In the genomic region with DNA sequence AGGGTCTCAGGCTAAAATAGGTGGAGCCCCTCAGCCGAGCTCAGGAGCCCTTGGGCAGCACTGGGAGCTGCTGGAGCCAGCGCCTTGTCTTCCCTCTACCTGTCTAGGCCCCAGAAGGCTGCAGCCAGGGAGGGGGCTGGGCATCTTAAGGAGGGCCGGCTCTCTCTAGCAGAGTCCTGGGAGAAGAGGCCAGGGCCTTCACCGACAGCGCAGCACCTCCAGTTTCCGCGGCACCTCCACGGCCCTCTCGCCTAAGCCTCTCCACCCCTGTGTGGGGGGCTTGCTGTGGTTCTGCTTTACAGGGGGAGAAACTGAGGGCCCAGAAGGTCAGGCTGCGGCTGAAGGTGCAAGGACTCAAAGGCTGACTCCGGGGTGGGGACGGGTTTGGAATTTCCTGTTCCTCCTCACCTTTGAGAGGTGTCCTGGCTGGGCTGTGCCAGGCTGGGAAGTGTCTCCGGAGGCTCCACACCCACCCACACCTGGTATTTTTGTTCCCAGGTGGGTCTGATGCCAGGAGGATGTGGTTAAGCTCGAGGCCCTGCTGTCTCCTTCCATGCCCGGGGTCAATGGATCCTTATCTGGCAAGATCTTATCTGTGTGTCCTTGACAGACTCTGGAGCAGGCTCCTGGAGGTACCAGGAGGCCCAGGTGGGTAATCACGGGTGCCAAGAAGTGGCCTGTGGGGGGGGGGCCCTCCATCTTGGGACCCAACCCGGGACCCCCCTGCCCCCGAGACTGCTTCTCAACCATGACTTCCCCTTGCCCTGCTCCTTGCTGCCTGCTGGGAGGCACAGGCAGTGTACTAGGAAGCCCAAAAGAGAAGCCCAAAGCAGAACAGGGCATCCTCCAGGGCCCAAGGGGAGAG, we compare ENCODE assay signal across 10 cellular contexts.
DNase-seq lines count a peak whose midpoint lies in the region; ATAC-seq, FAIRE-seq and TF ChIP-seq lines count a peak whose summit lies in the region.
"Had no signal": no experiment of that assay in that cellular context is flagged by ENCODE, and none has a peak within 500 bp of the region (broad histone marks: within the 10 kb centered on the region; RNA-seq: fewer than 3 reads in every experiment).

No MANE protein-coding gene starts in this region.

- peak overlapping the region; percentile 55 for H3K27ac ChIP-seq in keratinocyte (ENCODE audit: control insufficient read depth, insufficient read depth, low read length)
- peak overlapping the region in 1 of 8 donors; percentile 80 for H3K27ac ChIP-seq in spleen
- no peak overlapping the region for H3K27ac ChIP-seq in CD4-positive, alpha-beta T cell (ENCODE audit: low read depth, low read length)
- H3K27ac ChIP-seq: VCaP had no signal

- H3K9me3 ChIP-seq in adipocyte (ENCODE audit: control insufficient read depth, low read length) (no peaks in the 10 kb centered on the region), keratinocyte (ENCODE audit: control insufficient read depth, low read depth, low read length) (no peaks in the 10 kb centered on the region), spleen (peaks cover 0 to 8% (median 0%) of the 10 kb centered on the region in 8 donors)
- H3K9me3 ChIP-seq in CD4-positive, alpha-beta T cell (ENCODE audit: control insufficient read depth, low read length), result no peaks in the 10 kb centered on the region

- H2AFZ ChIP-seq in keratinocyte (ENCODE audit: control insufficient read depth, low read length), result peak overlapping the region; percentile 19

- WGBS in spleen, 5 donors, result 63 to 72% (median 68%) methylated on average over 11 to 18 of the region's 18 CpGs

- no peak overlapping the region for H3K4me3 ChIP-seq in adipocyte (ENCODE audit: low read length)
- no peak overlapping the region for H3K4me3 ChIP-seq in keratinocyte (ENCODE audit: control insufficient read depth in 2 of 3, extremely low read depth in 1 of 3, insufficient read depth in 2 of 3, low read depth in 1 of 3, low read length in 3 of 3)
- no peak overlapping the region for H3K4me3 ChIP-seq in spleen

- CTCF ChIA-PET in CD4-positive, alpha-beta T cell (lab: Charles Lee), result interaction anchor here (2.1 kb wide), 1 partner anchor 282 kb away, joined by 5 read pairs; no protein-coding TSS in a partner anchor

- H3K9ac ChIP-seq in adipocyte (ENCODE audit: low read length), result peak overlapping the region; percentile 77
- H3K9ac ChIP-seq in keratinocyte (ENCODE audit: control insufficient read depth, extremely low read depth, insufficient read depth, low read length), result peak overlapping the region; percentile 46

- peak overlapping the region; percentile 73; the same call in 1 of the 2 replicates for H3K4me3 Mint-ChIP-seq in HFFc6
- no peak overlapping the region for H3K4me3 Mint-ChIP-seq in CD4-positive, alpha-beta T cell
- H3K4me3 Mint-ChIP-seq: CD4-positive, CD25-positive, alpha-beta regulatory T cell had no signal

- TF ChIP-seq POLR2A in spleen (IDR thresholded peaks at IDR 0.05), result no peak

- H3K27me3 ChIP-seq in adipocyte (replicated peaks; ENCODE audit: control insufficient read depth, insufficient read depth, low read length) (peaks cover 27% of the 10 kb centered on the region), keratinocyte (ENCODE audit: control insufficient read depth, extremely low read depth, insufficient read depth, low read length) (peaks cover 5% of the 10 kb centered on the region), spleen (replicated peaks in 1 of 7) (peaks cover 0 to 92% (median 27%) of the 10 kb centered on the region in 7 donors)
- H3K27me3 ChIP-seq in CD4-positive, alpha-beta T cell (ENCODE audit: control insufficient read depth, insufficient read depth, low read length), result peaks cover 33% of the 10 kb centered on the region

- no peak for ATAC-seq in CD4-positive, alpha-beta T cell (ENCODE audit: poor library complexity)

- H3K9me1 ChIP-seq in keratinocyte (ENCODE audit: control insufficient read depth, extremely low read depth, insufficient read depth, low read length), result peaks cover 3% of the 10 kb centered on the region

- H4K20me1 ChIP-seq in keratinocyte (ENCODE audit: control insufficient read depth, extremely low read depth, insufficient read depth, low read length), result no peaks in the 10 kb centered on the region

- H3K36me3 ChIP-seq in adipocyte (ENCODE audit: control insufficient read depth, insufficient read depth, low read length, severe bottlenecking) (no peaks in the 10 kb centered on the region), keratinocyte (ENCODE audit: control insufficient read depth in 2 of 2, extremely low read depth in 1 of 2, insufficient read depth in 2 of 2, low read length in 2 of 2) (no peaks in the 10 kb centered on the region), spleen (no peaks in the 10 kb centered on the region)

- H3K36me3 Mint-ChIP-seq in HFFc6 (ENCODE audit: low read depth), result no peaks in the 10 kb centered on the region
- H3K36me3 Mint-ChIP-seq in CD4-positive, alpha-beta T cell (ENCODE audit: low read depth), result no peaks in the 10 kb centered on the region
- H3K36me3 Mint-ChIP-seq: CD4-positive, CD25-positive, alpha-beta regulatory T cell had no signal

- intact Hi-C loops in spleen (cut with DNase I; ENCODE audit: low total_unique reads), result loop anchor here (5.0 kb wide), 1 partner anchor 283 kb away; no protein-coding TSS in a partner anchor
- intact Hi-C loops in CD4-positive, alpha-beta T cell (cut with DNase I, micrococcal nuclease), result no loop called here

- peaks cover 12% of the 10 kb centered on the region for H3K27me3 Mint-ChIP-seq in HFFc6 (ENCODE audit: insufficient read depth)
- peaks cover 48% of the 10 kb centered on the region for H3K27me3 Mint-ChIP-seq in CD4-positive, alpha-beta T cell

- no peak for DNase-seq in HFFc6
- no peak for DNase-seq in adipocyte (ENCODE audit: low read depth)
- DNase-seq in keratinocyte (ENCODE audit: low read depth, low spot score), result peak; percentile 66
- peak; percentile 58 for DNase-seq in spleen
- DNase-seq in cerebellar cortex (ENCODE audit: low spot score), result no peak
- no peak for DNase-seq in CD4-positive, alpha-beta T cell
- no peak for DNase-seq in COLO829 (ENCODE audit: low spot score)
- DNase-seq: cortex of kidney had no signal

- H3K79me2 ChIP-seq in keratinocyte (ENCODE audit: control insufficient read depth, insufficient read depth, low read length), result no peaks in the 10 kb centered on the region

- H3K4me1 ChIP-seq in adipocyte (ENCODE audit: control insufficient read depth, insufficient read depth, low read length) (peaks cover 22% of the 10 kb centered on the region), keratinocyte (ENCODE audit: control insufficient read depth, extremely low read depth, insufficient read depth, low read length) (peaks cover 34% of the 10 kb centered on the region), spleen (peaks cover 0 to 34% (median 18%) of the 10 kb centered on the region in 6 donors)

- peaks cover 13% of the 10 kb centered on the region for H3K4me1 Mint-ChIP-seq in HFFc6 (ENCODE audit: low read depth)
- H3K4me1 Mint-ChIP-seq in CD4-positive, alpha-beta T cell (ENCODE audit: low read depth), result no peaks in the 10 kb centered on the region

- dilution Hi-C loops in keratinocyte (cut with MboI; ENCODE audit: extremely low pct_ligation_motif_present, low sequenced_read_pairs), result no loop called here

- H3K4me2 ChIP-seq in keratinocyte (ENCODE audit: control insufficient read depth, extremely low read depth, insufficient read depth, low read depth, low read length), result peak overlapping the region; percentile 54

- no peak for TF ChIP-seq CTCF in HFFc6 (IDR thresholded peaks at IDR 0.05)
- no peak for TF ChIP-seq CTCF in keratinocyte (optimal IDR thresholded peaks at IDR 0.05 in 1 of 3, IDR thresholded peaks at IDR 0.05 in 1 of 3, conservative IDR thresholded peaks at IDR 0.05 in 1 of 3; ENCODE audit: extremely low read depth in 1 of 3, insufficient read depth in 2 of 3, low read length in 3 of 3)
- no peak for TF ChIP-seq CTCF in spleen (IDR thresholded peaks at IDR 0.05 in 8 of 11, conservative IDR thresholded peaks at IDR 0.05 in 3 of 11)
- TF ChIP-seq CTCF in CD4-positive, alpha-beta T cell (IDR thresholded peaks at IDR 0.05), result no peak

- peak overlapping the region; percentile 95; the same call in 1 of the 2 replicates for H3K27ac Mint-ChIP-seq in HFFc6
- no peak overlapping the region for H3K27ac Mint-ChIP-seq in CD4-positive, alpha-beta T cell
- H3K27ac Mint-ChIP-seq: CD4-positive, CD25-positive, alpha-beta regulatory T cell had no signal

- H3K9me3 Mint-ChIP-seq in HFFc6, result no peaks in the 10 kb centered on the region; the same call in 1 of the 2 replicates
- H3K9me3 Mint-ChIP-seq in CD4-positive, alpha-beta T cell, result no peaks in the 10 kb centered on the region
- H3K9me3 Mint-ChIP-seq: CD4-positive, CD25-positive, alpha-beta regulatory T cell had no signal

- POLR2A ChIA-PET in CD4-positive, alpha-beta T cell (lab: Charles Lee), result no interaction called here

- FAIRE-seq in keratinocyte (lab: Jason Lieb, UNC), result no peak

Comparison
In these comparisons a context has a peak if more than half of its experiments do, and no peak if none do; other contexts are left out.
1. DNase-seq: peak in keratinocyte (single experiment) and spleen (single experiment); none in HFFc6 (single experiment), adipocyte (single experiment), cerebellar cortex (single experiment), CD4-positive, alpha-beta T cell (0 of 10) and COLO829 (single experiment).